ENCODE assay signal across 8 cellular contexts in the genomic region with DNA sequence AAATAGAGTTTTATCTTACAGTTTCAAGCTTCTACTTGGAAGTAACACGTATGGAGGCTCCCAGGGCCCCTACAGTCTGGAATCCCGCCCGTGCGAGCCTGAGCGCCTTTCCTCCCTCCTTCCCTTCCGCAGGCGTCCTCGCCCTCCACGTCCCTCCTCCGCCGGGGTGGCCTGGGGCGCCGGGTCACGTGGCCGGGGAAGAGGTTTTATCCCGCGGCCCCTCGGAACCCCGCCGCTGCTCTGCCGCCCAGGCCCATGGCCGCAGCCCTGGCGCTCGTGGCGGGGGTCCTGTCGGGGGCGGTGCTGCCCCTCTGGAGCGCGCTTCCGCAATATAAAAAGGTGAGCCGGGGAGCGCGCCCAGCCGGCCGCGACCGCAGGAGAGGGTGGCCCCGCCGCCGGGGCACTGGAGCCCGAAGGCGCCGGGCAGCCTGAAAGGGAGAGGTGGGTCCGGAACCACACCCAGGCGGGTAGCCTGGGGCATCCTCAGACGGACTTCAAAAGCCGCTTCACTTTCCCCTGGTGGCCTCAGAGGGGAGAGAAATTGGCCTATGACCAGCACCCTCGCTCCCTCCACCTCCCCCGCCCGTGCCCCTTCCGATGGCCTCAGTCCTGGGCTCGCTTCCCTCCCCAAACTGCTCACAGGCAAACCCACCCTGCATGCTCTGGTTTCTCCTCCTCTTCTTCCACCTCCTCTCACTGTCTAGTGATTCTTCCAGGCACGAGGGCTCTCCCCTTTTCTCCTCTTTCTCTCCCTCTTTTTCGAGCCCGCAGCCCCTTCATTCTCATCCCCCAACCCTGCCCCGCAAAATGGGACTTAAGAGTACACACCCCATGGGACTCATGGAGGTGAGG. TPM values are rescaled to one million over a fixed set of nuclear protein-coding genes. Genes with fewer than 3 reads are reported as not detected.
DNase-seq lines count a peak whose midpoint lies in the region; ATAC-seq, FAIRE-seq and TF ChIP-seq lines count a peak whose summit lies in the region.

A gene with protein sequence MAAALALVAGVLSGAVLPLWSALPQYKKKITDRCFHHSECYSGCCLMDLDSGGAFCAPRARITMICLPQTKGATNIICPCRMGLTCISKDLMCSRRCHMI (plus strand): TSS at position 235 of the 852 bp plus-strand sequence. CDS start 21 bp downstream, at position 256.

- H2AK5ac ChIP-seq in H1 (ENCODE audit: low read depth, low read length) = no peak within 1 kb of the TSS

- H3K4ac ChIP-seq in H1 (replicated peaks; ENCODE audit: insufficient read length, low read depth, low read length) = peak within 1 kb of the TSS; percentile 96

- no peaks in the 10 kb centered on the region for H3K36me3 ChIP-seq in H1 (ENCODE audit: control insufficient read depth in 2 of 4, insufficient read depth in 4 of 4, low read length in 3 of 4)

- H3K9me3 Mint-ChIP-seq in nephron = no peaks in the 10 kb centered on the region

- no peak for TF ChIP-seq CTCF in GM20000 (IDR thresholded peaks at IDR 0.05; ENCODE audit: extremely low read depth, missing control alignments)
- no peak for TF ChIP-seq CTCF in H1 (IDR thresholded peaks at IDR 0.05; ENCODE audit: control extremely low read depth in 1 of 3, insufficient read depth in 1 of 3, low read depth in 1 of 3, low read length in 3 of 3)
- no peak for TF ChIP-seq CTCF in nephron (IDR thresholded peaks at IDR 0.05; ENCODE audit: unreplicated experiment in 3 of 3)

- no peak within 1 kb of the TSS for H2BK5ac ChIP-seq in H1 (ENCODE audit: low read depth, low read length)

- H3K9me3 ChIP-seq in H1 (ENCODE audit: insufficient read depth in 2 of 2, low read depth in 1 of 2, low read length in 1 of 2) = no peaks in the 10 kb centered on the region

- no peak for ATAC-seq in GM19467 (IDR thresholded peaks at IDR 0.05; ENCODE audit: unreplicated experiment)
- ATAC-seq in GM21423 (IDR thresholded peaks at IDR 0.05; ENCODE audit: unreplicated experiment) = no peak
- no peak for ATAC-seq in HG03520 (IDR thresholded peaks at IDR 0.05; ENCODE audit: unreplicated experiment)
- no peak for ATAC-seq in GM19351 (IDR thresholded peaks at IDR 0.05; ENCODE audit: unreplicated experiment)

- no peak within 1 kb of the TSS for H3K27ac ChIP-seq in H1 (ENCODE audit: low read depth, low read length)

- peaks cover 0 to 7% (median under 1%) of the 10 kb centered on the region in 4 experiments; a peak in 1 of 7 replicates for H3K4me1 ChIP-seq in H1 (replicated peaks in 1 of 4; ENCODE audit: control insufficient read depth in 3 of 4, insufficient read depth in 4 of 4, low read length in 3 of 4)

- no peak within 1 kb of the TSS for H3K23ac ChIP-seq in H1 (ENCODE audit: insufficient read length)

- peak within 1 kb of the TSS; percentile 47 for H4K91ac ChIP-seq in H1 (replicated peaks; ENCODE audit: insufficient read length, low read length)

- no peak within 1 kb of the TSS for H3K56ac ChIP-seq in H1 (replicated peaks; ENCODE audit: insufficient read length, low read depth, low read length)

- 4% methylated on average over 34 of the region's 56 CpGs; no CpG with 5 or more reads in 1 of the 2 experiments for WGBS in H1 (ENCODE audit: extremely low coverage in 1 of 2, insufficient coverage in 1 of 2, insufficient read length in 1 of 2, insufficient replicate concordance in 2 of 2, low coverage in 1 of 2, low lambda C conversion rate in 2 of 2, missing lambda C conversion rate in 1 of 2), 2 experiments

- H2AFZ ChIP-seq in H1 (ENCODE audit: low read length) = no peak within 1 kb of the TSS

- H3K23me2 ChIP-seq in H1 (ENCODE audit: low read depth, low read length) = peaks cover 5% of the 10 kb centered on the region

- TF ChIP-seq POLR2A in H1 (IDR thresholded peaks at IDR 0.05; ENCODE audit: control extremely low read depth in 1 of 2, low read depth in 2 of 2, low read length in 2 of 2) = peak in 1 of 2 experiments; percentile 57; a peak in 1 of 3 replicates

- H3K36me3 Mint-ChIP-seq in nephron (ENCODE audit: low read depth) = no peaks in the 10 kb centered on the region

- TF ChIP-seq RAD21 in H1 (IDR thresholded peaks at IDR 0.05 in 1 of 2, conservative IDR thresholded peaks at IDR 0.05 in 1 of 2; ENCODE audit: low read depth in 2 of 2, low read length in 2 of 2) = no peak; a peak in 1 of 4 replicates

- H2BK12ac ChIP-seq in H1 (ENCODE audit: low read depth, low read length) = 0 out of 2 replicates have a peak within 1 kb of the TSS, but pooled peaks have one; percentile 60

- H3K9ac ChIP-seq in H1 (replicated peaks in 1 of 4; ENCODE audit: extremely low read depth in 1 of 4, low read depth in 3 of 4, low read length in 3 of 4) = peak within 1 kb of the TSS in 1 of 4 experiments; percentile 14; a peak in 3 of 7 replicates

- DNase-seq in GM20000 (ENCODE audit: low spot score) (peak; percentile 61), NOMO-1 treated with dmso at 0.1 percent for 144 hours (lab: John Stamatoyannopoulos, UW; ENCODE audit: unreplicated experiment) (peak; percentile 7), H1 (ENCODE audit: low read depth in 1 of 2, low spot score in 2 of 2) (peak in 1 of 2 experiments; percentile 83)

- no peak for FAIRE-seq in H1 (lab: Jason Lieb, UNC)

- no peak within 1 kb of the TSS for H3K14ac ChIP-seq in H1 (ENCODE audit: insufficient read length)

- no peaks in the 10 kb centered on the region for H4K20me1 ChIP-seq in H1 (replicated peaks in 1 of 2; ENCODE audit: control insufficient read depth in 1 of 2, insufficient read depth in 2 of 2, low read length in 2 of 2)

- peak within 1 kb of the TSS in 1 of 3 experiments; percentile 38 for H3K27ac Mint-ChIP-seq in nephron

- peak within 1 kb of the TSS; percentile 66 to 67 for H3K4me2 ChIP-seq in H1 (ENCODE audit: insufficient read depth in 1 of 2, low read depth in 2 of 2, low read length in 2 of 2)

- no peak within 1 kb of the TSS for H2BK120ac ChIP-seq in H1 (replicated peaks; ENCODE audit: low read depth, low read length)

- CTCF ChIA-PET in H1 (lab: Charles Lee; ENCODE audit: partially characterized antibody) = interaction anchor here (0.6 to 1.0 kb wide), 3 partner anchors 20 to 110 kb away, joined by 3 read pairs; no protein-coding TSS in a partner anchor

- H3K4me1 Mint-ChIP-seq in nephron = no peaks in the 10 kb centered on the region

- H3K27me3 Mint-ChIP-seq in nephron (ENCODE audit: low read depth) = peaks cover 27% of the 10 kb centered on the region

- H2BK15ac ChIP-seq in H1 (ENCODE audit: low read length) = peak within 1 kb of the TSS; percentile 97

- no peaks in the 10 kb centered on the region for H3K79me1 ChIP-seq in H1 (ENCODE audit: low read depth, low read length)

- peak within 1 kb of the TSS; percentile 82 to 87 (median 86) for H3K4me3 Mint-ChIP-seq in nephron

- H4K8ac ChIP-seq in H1 (ENCODE audit: extremely low read depth, insufficient read depth, low read length) = peak within 1 kb of the TSS; percentile 60

- H3K79me2 ChIP-seq in H1 (ENCODE audit: control insufficient read depth in 1 of 2, insufficient read depth in 2 of 2, low read length in 2 of 2) = no peaks in the 10 kb centered on the region

- POLR2A ChIA-PET in H1 (lab: Charles Lee; ENCODE audit: partially characterized antibody) = interaction anchor here (0.6 to 1.3 kb wide), 3 partner anchors 11 to 990 kb away, joined by 3 to 4 read pairs (median 3); no protein-coding TSS in a partner anchor

- peaks cover 0 to 8% (median 3%) of the 10 kb centered on the region in 4 experiments; a peak in 4 of 7 replicates for H3K27me3 ChIP-seq in H1 (replicated peaks in 1 of 4; ENCODE audit: control insufficient read depth in 3 of 4, extremely low read depth in 1 of 4, insufficient read depth in 3 of 4, low read length in 3 of 4)

- TF ChIP-seq EP300 in H1 (IDR thresholded peaks at IDR 0.05; ENCODE audit: borderline replicate concordance in 1 of 2, low read depth in 2 of 2, low read length in 2 of 2) = no peak

- H2BK20ac ChIP-seq in H1 (ENCODE audit: low read length) = no peak within 1 kb of the TSS

- peak within 1 kb of the TSS; percentile 27 to 67 (median 40) for H3K4me3 ChIP-seq in H1 (ENCODE audit: extremely low read depth in 1 of 4, insufficient read depth in 2 of 4, low read depth in 3 of 4, low read length in 4 of 4)

- H3K18ac ChIP-seq in H1 (ENCODE audit: extremely low read depth, low read length) = peak within 1 kb of the TSS; percentile 87

- H4K5ac ChIP-seq in H1 (ENCODE audit: insufficient read length, low read depth, low read length) = no peak within 1 kb of the TSS

TF ChIP-seq in H1, 55 proteins besides CTCF, POLR2A, EP300 and RAD21 (continues in another document):
- TF ChIP-seq ASH2L (IDR thresholded peaks at IDR 0.05; ENCODE audit: low read length) = peak; percentile 49
- TF ChIP-seq TAF7 (optimal IDR thresholded peaks at IDR 0.05; ENCODE audit: borderline replicate concordance, low read depth, low read length) = no peak
- no peak for TF ChIP-seq NANOG (IDR thresholded peaks at IDR 0.05; ENCODE audit: insufficient read depth, low read depth, low read length, poor library complexity, severe bottlenecking)
- TF ChIP-seq, protein P1, sequence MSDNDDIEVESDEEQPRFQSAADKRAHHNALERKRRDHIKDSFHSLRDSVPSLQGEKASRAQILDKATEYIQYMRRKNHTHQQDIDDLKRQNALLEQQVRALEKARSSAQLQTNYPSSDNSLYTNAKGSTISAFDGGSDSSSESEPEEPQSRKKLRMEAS (IDR thresholded peaks at IDR 0.05) = peak; percentile 92
- no peak for TF ChIP-seq KDM1A (IDR thresholded peaks at IDR 0.05; ENCODE audit: borderline replicate concordance, low read length)
- TF ChIP-seq TAF1 (IDR thresholded peaks at IDR 0.05; ENCODE audit: low read depth, low read length) = peak; percentile 40; the same call in 1 of the 2 replicates
- no peak for TF ChIP-seq SIX5 (IDR thresholded peaks at IDR 0.05; ENCODE audit: low read depth, low read length)
- no peak for TF ChIP-seq HDAC6 (IDR thresholded peaks at IDR 0.05; ENCODE audit: low read depth, low read length)
- no peak for TF ChIP-seq SP1 (IDR thresholded peaks at IDR 0.05; ENCODE audit: low read depth, low read length)
- no peak for TF ChIP-seq JUND (IDR thresholded peaks at IDR 0.05; ENCODE audit: low read length)
- peak; percentile 57; the same call in 1 of the 2 replicates for TF ChIP-seq TBP (IDR thresholded peaks at IDR 0.05; ENCODE audit: low read depth, low read length)

RNA-seq across cellular contexts. Expression of the gene that starts here (rescaled TPM):
- total RNA-seq in H1 (2021; fragmentation: NEBNext Ultra II Directional; extraction: Animal tissue kit (Norgen Biotek cat#: 25700)) = 1.4 TPM in 2 replicates
- polyA plus RNA-seq in H1 (2011; rRNA removed) = 3.2 and 3.4 TPM in 2 replicates
- 1.0 TPM for polyA plus RNA-seq in H1 (2011; cell fraction: cytosol; rRNA removed)
- polyA plus RNA-seq in H1 (2011; cell fraction: nucleus; rRNA removed) = 3.3 TPM
- 2.6 to 6.7 TPM (median 5.0 TPM) in 4 replicates for polyA plus RNA-seq in H1 (2012, experiment 1 of 2)
- not detected for polyA plus RNA-seq in H1 (2012, experiment 2 of 2)
- 4.3 TPM for polyA plus RNA-seq in H1 (2013, experiment 1 of 2)
- polyA plus RNA-seq in H1 (2013, experiment 2 of 2) = 4.7 TPM
- polyA minus RNA-seq in H1 (2011; rRNA and poly(A)+ RNA removed) = not detected in 2 replicates
- polyA minus RNA-seq in H1 (2011; cell fraction: cytosol; rRNA and poly(A)+ RNA removed) = not detected
- 2.7 TPM for polyA minus RNA-seq in H1 (2011; cell fraction: nucleus; rRNA and poly(A)+ RNA removed)
